8 cellular contexts compared by ENCODE assay signal in the genomic region with DNA sequence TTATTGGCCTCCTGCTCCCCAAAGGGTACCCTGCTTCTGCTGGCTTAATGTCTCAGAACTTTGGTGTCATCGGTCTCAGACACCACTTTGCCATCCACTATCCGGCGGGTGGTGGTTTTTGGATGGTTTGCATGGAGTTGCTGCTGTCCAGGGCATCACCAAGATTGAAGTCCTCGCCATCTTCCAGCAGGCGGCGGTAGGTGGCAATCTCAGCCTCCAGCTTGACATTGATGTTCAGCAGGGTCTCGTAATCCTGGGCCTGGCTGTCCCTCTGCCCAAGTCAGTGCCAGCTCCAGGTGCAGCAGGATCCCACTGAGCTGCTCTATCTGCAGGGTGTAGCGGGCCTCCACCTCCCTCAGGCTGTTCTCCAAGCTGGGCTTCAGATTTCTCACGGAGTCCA. TPM values are rescaled to one million over a fixed set of nuclear protein-coding genes. Genes with fewer than 3 reads are reported as not detected.
DNase-seq lines count a peak whose midpoint lies in the region; FAIRE-seq and TF ChIP-seq lines count a peak whose summit lies in the region.
"Not testable (repeated sequence)": the region's sequence is repeated elsewhere in the genome, so short reads cannot be mapped to it uniquely, and the experiment has no call there.

No MANE protein-coding gene starts in this region.

- not testable (repeated sequence) for DNase-seq in D721Med (ENCODE audit: insufficient read length, low spot score)
- DNase-seq in LHCN-M2 (ENCODE audit: low read depth) (peak; percentile 11), SJCRH30 (peak; percentile 50 to 64), bronchial epithelial cell (ENCODE audit: low read depth) (peak; percentile 48), iPS-NIHi11 (ENCODE audit: low spot score) (peak; percentile 44), putamen (ENCODE audit: low spot score) (peak; percentile 17)
- peak in 2 of 3 experiments; percentile 22 to 23 for DNase-seq in activated CD8-positive, alpha-beta memory T cell treated with anti-CD3 and anti-CD28 coated beads for 48 hours (ENCODE audit: low read depth in 2 of 3, low spot score in 2 of 3)
- peak; percentile 21 to 46 for DNase-seq in stimulated activated CD8-positive, alpha-beta memory T cell treated with anti-CD3 and anti-CD28 coated beads, Interleukin-7, amount 100 ng/mL, for 4 hours (ENCODE audit: low read depth in 2 of 2)

- peak; percentile 39 for TF ChIP-seq CTCF in D721Med (IDR thresholded peaks at IDR 0.05; ENCODE audit: insufficient read depth, missing control alignments)
- TF ChIP-seq CTCF in bronchial epithelial cell (IDR thresholded peaks at IDR 0.05; ENCODE audit: insufficient read depth, low read length, severe bottlenecking) = peak; percentile 70

- not testable (repeated sequence) for H3K36me3 ChIP-seq in SJCRH30; bronchial epithelial cell (ENCODE audit: control insufficient read depth, insufficient read depth, low read length)

- H3K27ac ChIP-seq in SJCRH30 = not testable (repeated sequence)

- H3K27me3 ChIP-seq in SJCRH30; bronchial epithelial cell (ENCODE audit: control insufficient read depth, insufficient read depth, low read length): not testable (repeated sequence)

- H3K4me3 ChIP-seq in SJCRH30; bronchial epithelial cell (ENCODE audit: low read depth, low read length): not testable (repeated sequence)

- FAIRE-seq in D721Med (lab: Jason Lieb, UNC); bronchial epithelial cell (lab: Jason Lieb, UNC): not testable (repeated sequence)

- not testable (repeated sequence) for H3K9me3 ChIP-seq in SJCRH30 (replicated peaks)

- H3K4me1 ChIP-seq in SJCRH30 = not testable (repeated sequence)

RNA-seq across cellular contexts. Expression of a gene that starts 9.1 kb away (rescaled TPM):
- 0.90 and 2.1 TPM in 2 replicates for total RNA-seq in LHCN-M2 (2014; rRNA removed)
- polyA plus RNA-seq in LHCN-M2 (2012) = 1.6 TPM
- 3.4 and 4.9 TPM in 2 replicates for total RNA-seq in SJCRH30 (2014; rRNA removed; shearing (Covaris generic))
- 0.77 and 1.3 TPM in 2 replicates for total RNA-seq in bronchial epithelial cell

RNA-seq across cellular contexts. Expression of a gene that starts 28.3 kb away (rescaled TPM):
- total RNA-seq in LHCN-M2 (2014; rRNA removed) = not detected in 2 replicates
- not detected for polyA plus RNA-seq in LHCN-M2 (2012)
- 0.10 TPM in 1 of 2 replicates, not detected in the other for total RNA-seq in SJCRH30 (2014; rRNA removed; shearing (Covaris generic))
- 19.0 and 43.8 TPM in 2 replicates for total RNA-seq in bronchial epithelial cell

RNA-seq across cellular contexts. Expression of a gene that starts 54.0 kb away (rescaled TPM):
- total RNA-seq in LHCN-M2 (2014; rRNA removed) (417 and 1,707 TPM in 2 replicates), bronchial epithelial cell (2,605 and 2,954 TPM in 2 replicates)
- polyA plus RNA-seq in LHCN-M2 (2012) = 2,709 TPM
- 3,652 and 3,665 TPM in 2 replicates for total RNA-seq in SJCRH30 (2014; rRNA removed; shearing (Covaris generic))

Comparison
In these comparisons a context has a peak if more than half of its experiments do, and no peak if none do; other contexts are left out.
1. RNA of a gene that starts 28.3 kb away (total RNA-seq): 19.0 to 43.8 TPM in bronchial epithelial cell; 0.10 TPM in SJCRH30 and not detected in LHCN-M2; every median in the first group is over 10 times any median in the second.